Comparison of ENCODE assay signal across 19 cellular contexts in the genomic region with DNA sequence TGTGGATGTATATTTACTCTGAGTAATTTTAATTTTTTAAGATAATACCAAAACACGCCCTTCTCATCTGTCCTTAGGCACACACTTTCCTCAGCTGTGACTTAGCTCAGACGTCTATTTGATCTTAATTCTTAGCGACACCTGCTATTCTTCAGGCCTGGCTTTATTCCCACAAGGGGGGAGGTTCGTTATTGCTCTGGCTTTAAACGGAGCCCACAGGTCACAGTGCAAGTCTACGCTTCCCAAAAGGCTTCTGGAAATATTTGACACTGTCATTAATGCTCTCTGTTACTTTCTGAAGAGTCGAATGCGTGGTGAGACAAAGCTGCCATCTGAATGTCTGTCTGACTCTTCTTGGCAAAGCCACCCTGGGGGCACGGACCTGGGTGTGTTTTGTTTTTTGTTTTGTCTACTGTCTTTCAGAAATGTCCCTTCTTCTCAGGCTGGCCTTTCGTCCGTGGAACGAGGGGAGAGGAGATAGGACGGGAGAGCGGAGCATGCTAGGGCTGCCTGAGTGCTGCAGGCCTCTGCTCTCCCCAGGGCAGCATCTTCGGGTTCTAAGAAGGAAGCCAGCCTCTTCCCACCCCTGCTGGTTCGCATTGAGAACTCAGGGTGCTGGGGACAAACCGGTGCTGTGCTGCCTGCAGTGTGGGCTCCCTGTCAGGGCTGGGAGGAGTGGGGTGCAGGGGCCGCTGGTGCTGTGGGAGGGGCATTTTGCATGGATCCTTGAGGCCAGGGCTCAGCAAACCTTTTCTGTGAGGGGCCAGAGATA.
DNase-seq lines count a peak whose midpoint lies in the region; ATAC-seq, FAIRE-seq and TF ChIP-seq lines count a peak whose summit lies in the region.
"Had no signal": no experiment of that assay in that cellular context is flagged by ENCODE, and none has a peak within 500 bp of the region (broad histone marks: within the 10 kb centered on the region; RNA-seq: fewer than 3 reads in every experiment).

No MANE protein-coding gene starts in this region.

- no peak overlapping the region for H3K18ac ChIP-seq in H9 (ENCODE audit: insufficient read length, low read depth, low read length)

- no peak overlapping the region for H2BK15ac ChIP-seq in H9 (ENCODE audit: low read depth, low read length)

- no peak overlapping the region for H4K8ac ChIP-seq in H9 (replicated peaks; ENCODE audit: insufficient read length, low read depth, low read length)

- no peak overlapping the region for H3K4ac ChIP-seq in H9 (ENCODE audit: low read depth, low read length)

- CTCF ChIA-PET in K562 (lab: Yijun Ruan, JAX; ENCODE audit: low intra/inter-chr PET ratio) = no interaction called here

- H2BK20ac ChIP-seq in H9 (ENCODE audit: low read depth, low read length, poor library complexity, severe bottlenecking) = no peak overlapping the region

- H3K9me3 Mint-ChIP-seq in H9 = peaks cover 7 to 8% of the 10 kb centered on the region in 2 experiments; a peak in 4 of 5 replicates
- peaks cover 0 to 7% (median 0%) of the 10 kb centered on the region in 7 donors for H3K9me3 Mint-ChIP-seq in CD14-positive monocyte

- H3K79me1 ChIP-seq in H9 (ENCODE audit: insufficient read depth, low read depth, low read length, poor library complexity, severe bottlenecking) = peaks cover 3% of the 10 kb centered on the region

- WGBS in H9 (ENCODE audit: extremely low coverage, insufficient read length, low lambda C conversion rate) = no CpG with 5 or more reads among the region's 18 CpGs
- WGBS in K562 (ENCODE audit: insufficient coverage, low coverage, missing lambda C conversion rate) = 30% methylated on average over 18 of the region's 18 CpGs

- no peak for TF ChIP-seq CTCF in H9 (conservative IDR thresholded peaks at IDR 0.05)
- TF ChIP-seq CTCF in K562 (IDR thresholded peaks at IDR 0.05 in 2 of 3, conservative IDR thresholded peaks at IDR 0.05 in 1 of 3; ENCODE audit: insufficient read depth in 2 of 3, low read depth in 1 of 3, low read length in 3 of 3) = no peak
- no peak for TF ChIP-seq CTCF in CD14-positive monocyte (IDR thresholded peaks at IDR 0.05)

- no peak overlapping the region for H3K56ac ChIP-seq in H9 (ENCODE audit: insufficient read length, low read depth, low read length)

- no peak overlapping the region for H4K91ac ChIP-seq in H9 (ENCODE audit: insufficient read length, low read depth, low read length)

- no peak overlapping the region for H2AFZ ChIP-seq in H9 (ENCODE audit: low read length)
- H2AFZ ChIP-seq in K562 (ENCODE audit: low read depth, low read length) = no peak overlapping the region

- H3K4me3 Mint-ChIP-seq in H9 (no peak overlapping the region), CD14-positive monocyte (no peak overlapping the region)

- peaks cover 1% of the 10 kb centered on the region; the same call in 1 of the 2 replicates for H3K79me2 ChIP-seq in H9 (ENCODE audit: insufficient read depth, low read length)
- H3K79me2 ChIP-seq in K562 (ENCODE audit: control insufficient read depth, insufficient read depth, low read length) = no peaks in the 10 kb centered on the region

- H3K36me3 Mint-ChIP-seq in H9 (ENCODE audit: insufficient read depth in 1 of 3, low read depth in 3 of 3) (peaks cover 0 to 13% (median 1%) of the 10 kb centered on the region in 3 experiments; a peak in 4 of 7 replicates), CD14-positive monocyte (no peaks in the 10 kb centered on the region)

- H3K4me1 ChIP-seq in H9 (ENCODE audit: insufficient read depth, low read length) (peaks cover 3% of the 10 kb centered on the region; the same call in 1 of the 2 replicates), K562 (replicated peaks in 1 of 2; ENCODE audit: control insufficient read depth in 2 of 2, insufficient read depth in 2 of 2, low read length in 2 of 2) (peaks cover 0 to 5% of the 10 kb centered on the region in 2 experiments; a peak in 1 of 5 replicates), HAP-1 (no peaks in the 10 kb centered on the region)

- H4K5ac ChIP-seq in H9 (ENCODE audit: insufficient read length, low read depth, low read length) = no peak overlapping the region

- POLR2A ChIA-PET in K562 (lab: Yijun Ruan, JAX) = interaction anchor here (0.9 kb wide), 1 partner anchor 36 kb away, joined by 5 read pairs; no protein-coding TSS in a partner anchor

- H3K27me3 Mint-ChIP-seq in H9 (ENCODE audit: low read depth) = no peaks in the 10 kb centered on the region
- H3K27me3 Mint-ChIP-seq in CD14-positive monocyte (ENCODE audit: low read depth in 3 of 3) = no peaks in the 10 kb centered on the region

- TF ChIP-seq RAD21 in K562 (CRISPR knock-in tag; conservative IDR thresholded peaks at IDR 0.05 in 1 of 2, IDR thresholded peaks at IDR 0.05 in 1 of 2) = no peak

- intact Hi-C loops in K562 (cut with micrococcal nuclease) = no loop called here
- intact Hi-C loops in sciatic nerve (cut with DNase I) = no loop called here
- intact Hi-C loops in CD14-positive monocyte (cut with micrococcal nuclease) = loop anchor here in 1 of 2 donors (10.0 kb wide), 1 partner anchor 64 kb away; a partner anchor contains a TSS

- H3T11ph ChIP-seq in H9 (ENCODE audit: low read length) = no peak overlapping the region

- no TSS peak for BruUV-seq in K562 (replicated peaks; lab: Mats Ljungman, UMichigan)

- H3K9me3 ChIP-seq in H9 (ENCODE audit: control insufficient read depth, low read depth, low read length) = no peaks in the 10 kb centered on the region
- H3K9me3 ChIP-seq in K562 (replicated peaks; ENCODE audit: control insufficient read depth, insufficient read depth, low read depth, low read length) = no peaks in the 10 kb centered on the region
- peaks cover 2% of the 10 kb centered on the region; the same call in 1 of the 2 replicates for H3K9me3 ChIP-seq in HAP-1
- H3K9me3 ChIP-seq: MG63 had no signal

- H2BK12ac ChIP-seq in H9 (ENCODE audit: insufficient read length, low read depth, low read length) = no peak overlapping the region

- H3K27me3 ChIP-seq in H9 (ENCODE audit: insufficient read depth, low read length) = no peaks in the 10 kb centered on the region
- H3K27me3 ChIP-seq in K562 (ENCODE audit: control insufficient read depth in 2 of 2, insufficient read depth in 2 of 2, low read length in 2 of 2) = peaks cover 0 to 6% of the 10 kb centered on the region in 2 experiments; a peak in 2 of 5 replicates
- H3K27me3 ChIP-seq in HAP-1 (ENCODE audit: low read depth) = no peaks in the 10 kb centered on the region
- H3K27me3 ChIP-seq: BLaER1, MG63 had no signal

- no peak overlapping the region for H2BK5ac ChIP-seq in H9 (ENCODE audit: insufficient read length, low read length)

- H3K4me1 Mint-ChIP-seq in H9 (peaks cover 14 to 28% of the 10 kb centered on the region in 2 experiments), CD14-positive monocyte (peaks cover 14% of the 10 kb centered on the region)

- H3K4me3 ChIP-seq in K562 (no peak overlapping the region), HAP-1 (no peak overlapping the region)
- H3K4me3 ChIP-seq: BLaER1, MG63 had no signal

- no peak overlapping the region for H2BK120ac ChIP-seq in H9 (ENCODE audit: low read depth, low read length, poor library complexity, severe bottlenecking)

- no peak for TF ChIP-seq EP300 in K562 (IDR thresholded peaks at IDR 0.05; ENCODE audit: low read length)

- no peak overlapping the region for H3K23ac ChIP-seq in H9 (ENCODE audit: insufficient read length, low read depth, low read length)

- H3K27ac ChIP-seq in H9 (ENCODE audit: insufficient read length, low read depth, low read length) = no peak overlapping the region
- H3K27ac ChIP-seq in K562 (ENCODE audit: extremely low read depth, low read depth, low read length) = no peak overlapping the region
- H3K27ac ChIP-seq: HL-60, KMS-11 had no signal

- H3K9me1 ChIP-seq in K562 (ENCODE audit: control insufficient read depth, insufficient read depth, low read length) = no peaks in the 10 kb centered on the region

- H3K23me2 ChIP-seq in H9 (ENCODE audit: insufficient read length, low read depth, low read length, poor library complexity, severe bottlenecking) = no peaks in the 10 kb centered on the region

- H3K4me2 ChIP-seq in H9 (ENCODE audit: insufficient read depth, insufficient read length, low read length) = no peak overlapping the region
- H3K4me2 ChIP-seq in K562 (ENCODE audit: insufficient read depth, low read length) = no peak overlapping the region
- H3K4me2 ChIP-seq: BLaER1, KMS-11 had no signal

- H3K9ac ChIP-seq in H9 (ENCODE audit: extremely low read depth, insufficient read length, low read length) (no peak overlapping the region), K562 (ENCODE audit: insufficient read depth in 1 of 2, low read depth in 2 of 2, low read length in 2 of 2) (no peak overlapping the region; a peak in 1 of 4 replicates)
- H3K9ac ChIP-seq: BLaER1, KMS-11 had no signal

- H3K27ac Mint-ChIP-seq in H9 (peak overlapping the region in 2 of 3 experiments; percentile 44 to 66; a peak in 1 of 7 replicates), CD14-positive monocyte (no peak overlapping the region)

- in situ Hi-C loops in K562 (cut with MboI) = no loop called here
- in situ Hi-C loops in HAP-1 (cut with MboI; ENCODE audit: low sequenced_read_pairs) = no loop called here

- DNase-seq in H9 (no peak), K562 (ENCODE audit: extremely low read depth in 1 of 4, low spot score in 3 of 4) (no peak), myocyte (ENCODE audit: low read depth) (peak; percentile 73), sciatic nerve (ENCODE audit: low spot score) (peak; percentile 39), CD14-positive monocyte (ENCODE audit: low spot score) (no peak), NCI-H1048 (lab: John Stamatoyannopoulos, UW) (no peak), HAP-1 (ENCODE audit: low spot score in 2 of 2) (no peak)
- DNase-seq: DMS153, EL, MG63, NCI-H1105, NCI-H187, NCI-H2171 treated with DMSO at 0.1 percent for 48 hours, NCI-H510A, SHP77 treated with DMSO at 0.1 percent for 48 hours had no signal

- FAIRE-seq in K562 (lab: Jason Lieb, UNC) = no peak
- FAIRE-seq: RCC 7860 had no signal

- no peaks in the 10 kb centered on the region for H4K20me1 ChIP-seq in H9 (ENCODE audit: control insufficient read depth, insufficient read depth, insufficient read length)
- H4K20me1 ChIP-seq in K562 (replicated peaks; ENCODE audit: control insufficient read depth, insufficient read depth, low read length) = no peaks in the 10 kb centered on the region

- no peak for TF ChIP-seq POLR2A in K562 (conservative IDR thresholded peaks at IDR 0.05)

- no peaks in the 10 kb centered on the region for H3K36me3 ChIP-seq in K562 (ENCODE audit: control insufficient read depth, insufficient read depth, low read length)
- no peaks in the 10 kb centered on the region; the same call in 1 of the 2 replicates for H3K36me3 ChIP-seq in HAP-1 (replicated peaks)

- no peak overlapping the region; the same call in 1 of the 2 replicates for H3K14ac ChIP-seq in H9 (ENCODE audit: insufficient read depth, low read length)

- no peak overlapping the region for H2AK5ac ChIP-seq in H9 (ENCODE audit: insufficient read length, low read length)

- ATAC-seq in K562 (peak; percentile 56; the same call in 2 of the 3 replicates), sciatic nerve (peak; percentile 20)

Comparison
In these comparisons a context has a peak if more than half of its experiments do, and no peak if none do; other contexts are left out.
1. DNase-seq: peak in myocyte (single experiment) and sciatic nerve (single experiment); none in H9 (single experiment), K562 (0 of 4), CD14-positive monocyte (single experiment), NCI-H1048 (single experiment) and HAP-1 (0 of 2).
2. H3K27ac Mint-ChIP-seq: peak in H9 (2 of 3); none in CD14-positive monocyte (0 of 7).